1 cellular context compared by ENCODE assay signal in genomic region chr17:4815043-4815675, GRCh38.
TF ChIP-seq lines count a peak whose summit lies in the region.

No MANE protein-coding gene starts in this region.

TF ChIP-seq in endothelial cell of umbilical vein, 7 proteins besides CTCF, POLR2A, EP300 and RAD21:
- TF ChIP-seq JUN (IDR thresholded peaks at IDR 0.05; ENCODE audit: borderline replicate concordance, insufficient read depth, insufficient read length, low read depth) = no peak
- TF ChIP-seq GATA2 (IDR thresholded peaks at IDR 0.05; ENCODE audit: insufficient read depth, insufficient read length, low read depth, low read length) = no peak
- no peak for TF ChIP-seq EZH2 (IDR thresholded peaks at IDR 0.05; ENCODE audit: borderline replicate concordance, low read depth, low read length, severe bottlenecking)
- no peak for TF ChIP-seq FOS (IDR thresholded peaks at IDR 0.05; ENCODE audit: borderline replicate concordance, insufficient read depth, low read length)
- no peak for TF ChIP-seq MYC (IDR thresholded peaks at IDR 0.05; ENCODE audit: low read depth, low read length)
- no peak for TF ChIP-seq MAX (IDR thresholded peaks at IDR 0.05; ENCODE audit: insufficient read depth, insufficient read length)
- TF ChIP-seq POLR2AphosphoS5 (IDR thresholded peaks at IDR 0.05; ENCODE audit: insufficient read depth, low read depth, low read length) = no peak
